ENCODE assay signal across 7 cellular contexts in genomic region chr17:42552736-42553135, GRCh38. TPM values are rescaled to one million over a fixed set of nuclear protein-coding genes. Genes with fewer than 3 reads are reported as not detected.
DNase-seq lines count a peak whose midpoint lies in the region; ATAC-seq and TF ChIP-seq lines count a peak whose summit lies in the region.
"Not testable (repeated sequence)": the region's sequence is repeated elsewhere in the genome, so short reads cannot be mapped to it uniquely, and the experiment has no call there.

A gene with protein sequence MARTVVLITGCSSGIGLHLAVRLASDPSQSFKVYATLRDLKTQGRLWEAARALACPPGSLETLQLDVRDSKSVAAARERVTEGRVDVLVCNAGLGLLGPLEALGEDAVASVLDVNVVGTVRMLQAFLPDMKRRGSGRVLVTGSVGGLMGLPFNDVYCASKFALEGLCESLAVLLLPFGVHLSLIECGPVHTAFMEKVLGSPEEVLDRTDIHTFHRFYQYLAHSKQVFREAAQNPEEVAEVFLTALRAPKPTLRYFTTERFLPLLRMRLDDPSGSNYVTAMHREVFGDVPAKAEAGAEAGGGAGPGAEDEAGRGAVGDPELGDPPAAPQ (plus strand): TSS chr17:42552923. CDS start chr17:42552934, 11 bp downstream.

- H4K20me1 ChIP-seq in OCI-LY7 (ENCODE audit: insufficient read depth, low read length), result not testable (repeated sequence)

- not testable (repeated sequence) for H3K36me3 Mint-ChIP-seq in activated T-cell treated with anti-CD3 and anti-CD28 coated beads, Interleukin-2, amount 50 U/mL, for 4 hours (ENCODE audit: insufficient read depth); glutamatergic neuron (ENCODE audit: unreplicated experiment)

- not testable (repeated sequence) for DNase-seq in OCI-LY7 (ENCODE audit: low spot score); activated T-cell treated with anti-CD3 and anti-CD28 coated beads, Interleukin-2, amount 50 U/mL, for 4 hours; choroid plexus epithelial cell (ENCODE audit: low read depth); glutamatergic neuron; skeletal muscle cell (ENCODE audit: low read depth)

- not testable (repeated sequence) for H3K27me3 Mint-ChIP-seq in activated T-cell treated with anti-CD3 and anti-CD28 coated beads, Interleukin-2, amount 50 U/mL, for 4 hours (ENCODE audit: low read depth); glutamatergic neuron (ENCODE audit: unreplicated experiment)

- H3K9me3 Mint-ChIP-seq in activated T-cell treated with anti-CD3 and anti-CD28 coated beads, Interleukin-2, amount 50 U/mL, for 4 hours; glutamatergic neuron (ENCODE audit: unreplicated experiment): not testable (repeated sequence)

- CTCF ChIA-PET in OCI-LY7 (lab: Charles Lee; ENCODE audit: unreplicated experiment), result not testable (repeated sequence)

- not testable (repeated sequence) for TF ChIP-seq CTCF in OCI-LY7 (conservative IDR thresholded peaks at IDR 0.05; ENCODE audit: low read length); choroid plexus epithelial cell (conservative IDR thresholded peaks at IDR 0.05; ENCODE audit: low read depth, low read length); glutamatergic neuron (IDR thresholded peaks at IDR 0.05; ENCODE audit: partially characterized antibody, unreplicated experiment)

- H3K9me3 ChIP-seq in OCI-LY7 (ENCODE audit: low read length); mucosa of stomach (ENCODE audit: control insufficient read depth, low read length): not testable (repeated sequence)

- H3K27me3 ChIP-seq in mucosa of stomach (ENCODE audit: control insufficient read depth, insufficient read depth, low read length), result not testable (repeated sequence)

- H3K4me3 Mint-ChIP-seq in activated T-cell treated with anti-CD3 and anti-CD28 coated beads, Interleukin-2, amount 50 U/mL, for 4 hours, result peak within 1 kb of the TSS; percentile 88
- H3K4me3 Mint-ChIP-seq in glutamatergic neuron (ENCODE audit: unreplicated experiment), result peak within 1 kb of the TSS; percentile 90

- H3K27ac ChIP-seq in OCI-LY7 (ENCODE audit: low read depth, low read length, poor library complexity, severe bottlenecking), result not testable (repeated sequence)

- H3K4me1 ChIP-seq in OCI-LY7 (ENCODE audit: insufficient read depth, low read length, poor library complexity, severe bottlenecking), result peaks cover 29% of the 10 kb centered on the region
- peaks cover 27% of the 10 kb centered on the region for H3K4me1 ChIP-seq in mucosa of stomach (ENCODE audit: control insufficient read depth, insufficient read depth, low read length)

- peak within 1 kb of the TSS; percentile 82; the same call in 1 of the 2 replicates for H3K4me3 ChIP-seq in GM08714 (ENCODE audit: low read length)
- H3K4me3 ChIP-seq in OCI-LY7 (ENCODE audit: low read depth, low read length, poor library complexity, severe bottlenecking), result peak within 1 kb of the TSS; percentile 87
- peak within 1 kb of the TSS; percentile 85 for H3K4me3 ChIP-seq in choroid plexus epithelial cell (ENCODE audit: low read depth, low read length)
- H3K4me3 ChIP-seq in mucosa of stomach (ENCODE audit: low read length), result not testable (repeated sequence)
- H3K4me3 ChIP-seq in skeletal muscle cell (ENCODE audit: low read depth, low read length), result peak within 1 kb of the TSS; percentile 71

- H3K79me2 ChIP-seq in OCI-LY7 (ENCODE audit: insufficient read depth, low read depth, low read length), result not testable (repeated sequence)

- POLR2A ChIA-PET in OCI-LY7 (lab: Charles Lee), result not testable (repeated sequence)

- H3K9me2 ChIP-seq in OCI-LY7 (ENCODE audit: insufficient read depth, low read length), result not testable (repeated sequence)

- H3K27ac Mint-ChIP-seq in glutamatergic neuron (ENCODE audit: unreplicated experiment), result peak within 1 kb of the TSS; percentile 83

- H3K4me2 ChIP-seq in OCI-LY7 (ENCODE audit: low read length), result peak within 1 kb of the TSS; percentile 86

- intact Hi-C loops in OCI-LY7 (cut with micrococcal nuclease; ENCODE audit: unreplicated experiment), result not testable (repeated sequence)

- not testable (repeated sequence) for H2AFZ ChIP-seq in OCI-LY7 (ENCODE audit: low read length)

- H3K9ac ChIP-seq in mucosa of stomach (ENCODE audit: low read length), result peak within 1 kb of the TSS; percentile 95

- H3K36me3 ChIP-seq in OCI-LY7 (ENCODE audit: insufficient read depth, low read length); mucosa of stomach (ENCODE audit: control insufficient read depth, insufficient read depth, low read length): not testable (repeated sequence)

- not testable (repeated sequence) for BruUV-seq in OCI-LY7 (replicated peaks; lab: Mats Ljungman, UMichigan)

- peaks cover 27% of the 10 kb centered on the region for H3K4me1 Mint-ChIP-seq in activated T-cell treated with anti-CD3 and anti-CD28 coated beads, Interleukin-2, amount 50 U/mL, for 4 hours (ENCODE audit: low read depth)
- H3K4me1 Mint-ChIP-seq in glutamatergic neuron (ENCODE audit: low read depth, unreplicated experiment), result peaks cover 18% of the 10 kb centered on the region

- not testable (repeated sequence) for ATAC-seq in activated T-cell treated with anti-CD3 and anti-CD28 coated beads, Interleukin-2, amount 50 U/mL, for 4 hours

RNA-seq across cellular contexts. Expression of the gene that starts here (rescaled TPM):
- 1.1 and 2.5 TPM in 2 replicates for total RNA-seq in OCI-LY7 (2014; rRNA removed; shearing (Covaris generic))
- total RNA-seq in OCI-LY7 (2022) (2.1 and 2.2 TPM in 2 replicates), glutamatergic neuron (ENCODE audit: unreplicated experiment) (4.1 TPM)
- under 1 TPM; 0.10 to 0.53 (median 0.33) TPM for total RNA-seq in activated T-cell treated with anti-CD3 and anti-CD28 coated beads, Interleukin-2, amount 50 U/mL, for 4 hours
